Comparison of ENCODE assay signal across 37 cellular contexts in genomic region chr4:157231525-157231924, GRCh38. TPM values are rescaled to one million over a fixed set of nuclear protein-coding genes. Genes with fewer than 3 reads are reported as not detected.
"Had no signal": no experiment of that assay in that cellular context is flagged by ENCODE, and none has a peak within 500 bp of the region (broad histone marks: within the 10 kb centered on the region; RNA-seq: fewer than 3 reads in every experiment).

No MANE protein-coding gene starts in this region.

- H3K36me3 ChIP-seq: adrenal gland, brain microvascular endothelial cell, breast epithelium had no signal

- H3K9me3 ChIP-seq: body of pancreas, breast epithelium had no signal

- H3K27ac ChIP-seq: adrenal gland, body of pancreas, brain microvascular endothelial cell, breast epithelium, VCaP had no signal

- FAIRE-seq: astrocyte had no signal

- H3K36me3 Mint-ChIP-seq: activated CD4-positive, alpha-beta memory T cell treated with anti-CD3 and anti-CD28 coated beads for 36 hours; activated naive CD4-positive, alpha-beta T cell treated with anti-CD3 and anti-CD28 coated beads, Interleukin-2, amount 50 U/mL, for 72 hours; activated naive CD8-positive, alpha-beta T cell treated with anti-CD3 and anti-CD28 coated beads for 36 hours had no signal

- ATAC-seq: activated CD8-positive, alpha-beta T cell treated with anti-CD3 and anti-CD28 coated beads for 36 hours; activated naive CD4-positive, alpha-beta T cell treated with anti-CD3 and anti-CD28 coated beads, Interleukin-2, amount 50 U/mL, for 72 hours; activated T-cell treated with anti-CD3 and anti-CD28 coated beads, Interleukin-2, amount 50 U/mL, for 4 hours; activated T-cell treated with anti-CD3 and anti-CD28 coated beads, Interleukin-2, amount 50 U/mL, for 72 hours; activated T-helper 17 cell treated with anti-CD3 and anti-CD28 coated beads, Interleukin-2, amount 50 U/mL, for 72 hours; body of pancreas had no signal

- H3K27ac Mint-ChIP-seq: activated B cell treated with CpG ODN at 0.5 μM for 24 hours; activated CD4-positive, alpha-beta memory T cell treated with anti-CD3 and anti-CD28 coated beads for 36 hours; activated CD4-positive, alpha-beta T cell treated with anti-CD3 and anti-CD28 coated beads, Interleukin-2, amount 10 ng/mL, durations not matched to agents 24 days and 14 days; activated CD8-positive, alpha-beta T cell treated with anti-CD3 and anti-CD28 coated beads for 36 hours; activated naive CD4-positive, alpha-beta T cell treated with anti-CD3 and anti-CD28 coated beads for 36 hours; activated naive CD4-positive, alpha-beta T cell treated with anti-CD3 and anti-CD28 coated beads, Interleukin-2, amount 50 U/mL, for 72 hours; activated naive CD8-positive, alpha-beta T cell treated with anti-CD3 and anti-CD28 coated beads for 36 hours; activated T-cell treated with anti-CD3 and anti-CD28 coated beads, Interleukin-2, amount 50 U/mL, for 72 hours; activated T-helper 1 cell treated with anti-CD3 and anti-CD28 coated beads, Interleukin-12 subunit alpha, Interleukin-12 subunit beta, Interleukin-2, Interleukin-4 antibody, amounts not matched to agents 30 ng/mL and 10 ng/mL and 1 ng/mL, durations not matched to agents 14 hours and 24 hours and 36 hours; activated T-helper 17 cell treated with anti-CD3 and anti-CD28 coated beads, Interleukin-2, amount 50 U/mL, for 72 hours; T-helper 1 cell treated with Interleukin-12 subunit alpha and Interleukin-12 subunit beta and Interleukin-4 antibody, amounts not matched to agents 30 μg/mL and 1 μg/mL, for 36 hours; T-helper 2 cell treated with Interferon-gamma antibody and Interleukin-4, amounts not matched to agents 5 μg/mL and 100 μg/mL, for 36 hours had no signal

- H3K4me1 Mint-ChIP-seq: activated B cell treated with CpG ODN at 0.5 μM for 24 hours; activated CD4-positive, alpha-beta T cell treated with anti-CD3 and anti-CD28 coated beads, Interleukin-2, amount 10 ng/mL, durations not matched to agents 24 days and 14 days; activated naive CD8-positive, alpha-beta T cell treated with anti-CD3 and anti-CD28 coated beads for 36 hours; activated T-helper 17 cell treated with anti-CD3 and anti-CD28 coated beads, Interleukin-2, amount 50 U/mL, for 72 hours had no signal

- H3K27me3 ChIP-seq: adrenal gland, body of pancreas, brain microvascular endothelial cell, breast epithelium had no signal

- DNase-seq: activated B cell treated with CpG ODN at 0.5 μM for 24 hours; activated CD4-positive, alpha-beta memory T cell treated with anti-CD3 and anti-CD28 coated beads for 36 hours; activated CD4-positive, alpha-beta T cell treated with anti-CD3 and anti-CD28 coated beads for 4 hours; activated CD4-positive, alpha-beta T cell treated with anti-CD3 and anti-CD28 coated beads, Interleukin-2, amount 10 ng/mL, durations not matched to agents 24 days and 14 days; activated CD4-positive, alpha-beta T cell treated with anti-CD3 and anti-CD28 coated beads, Interleukin-2, amount 50 U/mL, for 1 hour; activated CD4-positive, alpha-beta T cell treated with anti-CD3 and anti-CD28 coated beads, Interleukin-2, amount 50 U/mL, for 4 hours; activated CD4-positive, CD25-positive, alpha-beta regulatory T cell treated with anti-CD3 and anti-CD28 coated beads, Interleukin-2, amount 50 U/mL, for 72 hours; activated CD8-positive, alpha-beta memory T cell treated with anti-CD3 and anti-CD28 coated beads, Interleukin-2, amount 50 U/mL, for 4 hours; activated CD8-positive, alpha-beta T cell treated with anti-CD3 and anti-CD28 coated beads for 36 hours; activated effector memory CD4-positive, alpha-beta T cell treated with anti-CD3 and anti-CD28 coated beads, Interleukin-2, amount 50 U/mL, for 16 hours; activated gamma-delta T cell treated with Interleukin-2 at 50 U/mL for 16 hours; activated naive CD4-positive, alpha-beta T cell; activated naive CD4-positive, alpha-beta T cell treated with anti-CD3 and anti-CD28 coated beads for 36 hours; activated naive CD4-positive, alpha-beta T cell treated with anti-CD3 and anti-CD28 coated beads, Interleukin-2, amount 50 U/mL, for 16 hours; activated naive CD8-positive, alpha-beta T cell treated with anti-CD3 and anti-CD28 coated beads for 36 hours; activated T-cell treated with anti-CD3 and anti-CD28 coated beads for 4 hours; activated T-cell treated with anti-CD3 and anti-CD28 coated beads, Interleukin-2, amount 50 U/mL, for 1 hour; activated T-cell treated with anti-CD3 and anti-CD28 coated beads, Interleukin-2, amount 50 U/mL, for 4 hours; activated T-cell treated with anti-CD3 and anti-CD28 coated beads, Interleukin-2, amount 50 U/mL, for 72 hours; adrenal gland; amniotic stem cell; aorta; body of pancreas; brain microvascular endothelial cell; central memory CD4-positive, alpha-beta T cell; T-helper 1 cell; T-helper 2 cell; T-helper 9 cell had no signal

- H3K4me3 Mint-ChIP-seq: activated B cell treated with CpG ODN at 0.5 μM for 24 hours; activated CD4-positive, alpha-beta memory T cell treated with anti-CD3 and anti-CD28 coated beads for 36 hours; activated CD4-positive, alpha-beta T cell treated with anti-CD3 and anti-CD28 coated beads, Interleukin-2, amount 10 ng/mL, durations not matched to agents 24 days and 14 days; activated CD8-positive, alpha-beta T cell treated with anti-CD3 and anti-CD28 coated beads for 36 hours; activated naive CD4-positive, alpha-beta T cell treated with anti-CD3 and anti-CD28 coated beads for 36 hours; activated naive CD8-positive, alpha-beta T cell treated with anti-CD3 and anti-CD28 coated beads for 36 hours; activated T-cell treated with anti-CD3 and anti-CD28 coated beads, Interleukin-2, amount 50 U/mL, for 4 hours; activated T-cell treated with anti-CD3 and anti-CD28 coated beads, Interleukin-2, amount 50 U/mL, for 72 hours; activated T-helper 1 cell treated with anti-CD3 and anti-CD28 coated beads, Interleukin-12 subunit alpha, Interleukin-12 subunit beta, Interleukin-2, Interleukin-4 antibody, amounts not matched to agents 30 ng/mL and 10 ng/mL and 1 ng/mL, durations not matched to agents 14 hours and 24 hours and 36 hours; activated T-helper 17 cell treated with anti-CD3 and anti-CD28 coated beads, Interleukin-2, amount 50 U/mL, for 72 hours; T-helper 1 cell treated with Interleukin-12 subunit alpha and Interleukin-12 subunit beta and Interleukin-4 antibody, amounts not matched to agents 30 μg/mL and 1 μg/mL, for 36 hours; T-helper 2 cell treated with Interferon-gamma antibody and Interleukin-4, amounts not matched to agents 5 μg/mL and 100 μg/mL, for 36 hours had no signal

- H3K9me3 Mint-ChIP-seq: activated B cell treated with CpG ODN at 0.5 μM for 24 hours; activated CD4-positive, alpha-beta T cell treated with anti-CD3 and anti-CD28 coated beads, Interleukin-2, amount 10 ng/mL, durations not matched to agents 24 days and 14 days; activated CD8-positive, alpha-beta T cell treated with anti-CD3 and anti-CD28 coated beads for 36 hours; activated naive CD8-positive, alpha-beta T cell treated with anti-CD3 and anti-CD28 coated beads for 36 hours; activated T-cell treated with anti-CD3 and anti-CD28 coated beads, Interleukin-2, amount 50 U/mL, for 4 hours; activated T-helper 1 cell treated with anti-CD3 and anti-CD28 coated beads, Interleukin-12 subunit alpha, Interleukin-12 subunit beta, Interleukin-2, Interleukin-4 antibody, amounts not matched to agents 30 ng/mL and 10 ng/mL and 1 ng/mL, durations not matched to agents 14 hours and 24 hours and 36 hours; activated T-helper 17 cell treated with anti-CD3 and anti-CD28 coated beads, Interleukin-2, amount 50 U/mL, for 72 hours; T-helper 1 cell treated with Interleukin-12 subunit alpha and Interleukin-12 subunit beta and Interleukin-4 antibody, amounts not matched to agents 30 μg/mL and 1 μg/mL, for 36 hours; T-helper 2 cell treated with Interferon-gamma antibody and Interleukin-4, amounts not matched to agents 5 μg/mL and 100 μg/mL, for 36 hours had no signal

- H3K4me1 ChIP-seq: adrenal gland, body of pancreas, breast epithelium had no signal

- H3K4me3 ChIP-seq: adrenal gland, body of pancreas, breast epithelium had no signal

- H3K27me3 Mint-ChIP-seq: activated B cell treated with CpG ODN at 0.5 μM for 24 hours; activated CD4-positive, alpha-beta memory T cell treated with anti-CD3 and anti-CD28 coated beads for 36 hours; activated CD4-positive, alpha-beta T cell treated with anti-CD3 and anti-CD28 coated beads, Interleukin-2, amount 10 ng/mL, durations not matched to agents 24 days and 14 days; activated CD8-positive, alpha-beta T cell treated with anti-CD3 and anti-CD28 coated beads for 36 hours; activated naive CD8-positive, alpha-beta T cell treated with anti-CD3 and anti-CD28 coated beads for 36 hours; activated T-helper 17 cell treated with anti-CD3 and anti-CD28 coated beads, Interleukin-2, amount 50 U/mL, for 72 hours had no signal

RNA-seq across cellular contexts. Expression of gene GRIA2, which starts 11.0 kb away (rescaled TPM):
- total RNA-seq: activated B cell treated with CpG ODN at 0.5 μM for 24 hours; activated CD4-positive, alpha-beta memory T cell treated with anti-CD3 and anti-CD28 coated beads for 36 hours; activated CD4-positive, alpha-beta T cell treated with anti-CD3 and anti-CD28 coated beads, Interleukin-2, amount 10 ng/mL, durations not matched to agents 24 days and 14 days; activated CD8-positive, alpha-beta memory T cell treated with anti-CD3 and anti-CD28 coated beads for 36 hours; activated CD8-positive, alpha-beta T cell treated with anti-CD3 and anti-CD28 coated beads for 36 hours; activated naive CD4-positive, alpha-beta T cell treated with anti-CD3 and anti-CD28 coated beads for 36 hours; activated naive CD4-positive, alpha-beta T cell treated with anti-CD3 and anti-CD28 coated beads, Interleukin-2, amount 50 U/mL, for 72 hours; activated naive CD8-positive, alpha-beta T cell treated with anti-CD3 and anti-CD28 coated beads for 36 hours; activated T-cell treated with anti-CD3 and anti-CD28 coated beads, Interleukin-2, amount 50 U/mL, for 4 hours; activated T-cell treated with anti-CD3 and anti-CD28 coated beads, Interleukin-2, amount 50 U/mL, for 72 hours; activated T-helper 1 cell treated with anti-CD3 and anti-CD28 coated beads, Interleukin-12 subunit alpha, Interleukin-12 subunit beta, Interleukin-2, Interleukin-4 antibody, amounts not matched to agents 30 ng/mL and 10 ng/mL and 1 ng/mL, durations not matched to agents 14 hours and 24 hours and 36 hours; activated T-helper 17 cell treated with anti-CD3 and anti-CD28 coated beads, Interleukin-2, amount 50 U/mL, for 72 hours; astrocyte had no signal
